1 cellular context compared by ENCODE assay signal in genomic region chr20:44010162-44010704, GRCh38.
A peak's percentile ranks its signal among the peaks of the same experiment; 100 is the strongest.
TF ChIP-seq lines count a peak whose summit lies in the region.

No MANE protein-coding gene starts in this region.

TF ChIP-seq in HEK293, 187 proteins besides CTCF, POLR2A, EP300 and RAD21 (continued from another document):
- peak; percentile 37; the same call in 1 of the 2 replicates for TF ChIP-seq PRDM4 (tag by site-specific recombination; IDR thresholded peaks at IDR 0.05)
- TF ChIP-seq ZBTB21 (tag by site-specific recombination; IDR thresholded peaks at IDR 0.05) = no peak
- TF ChIP-seq FEZF1 (tag by site-specific recombination; IDR thresholded peaks at IDR 0.05) = peak; percentile 73
- TF ChIP-seq ZNF629 (tag by site-specific recombination; IDR thresholded peaks at IDR 0.05) = peak; percentile 17; the same call in 1 of the 2 replicates
- TF ChIP-seq ZXDB (tag by site-specific recombination; IDR thresholded peaks at IDR 0.05) = peak; percentile 73
- TF ChIP-seq KLF9 (tag by site-specific recombination; IDR thresholded peaks at IDR 0.05; ENCODE audit: low read depth) = peak; percentile 58
- TF ChIP-seq TCF7L2 (IDR thresholded peaks at IDR 0.05; ENCODE audit: borderline replicate concordance, low read depth, low read length) = 0 out of 2 replicates have a peak, but pooled peaks have one; percentile 47
